ENCODE assay signal across 1 cellular context in the genomic region with DNA sequence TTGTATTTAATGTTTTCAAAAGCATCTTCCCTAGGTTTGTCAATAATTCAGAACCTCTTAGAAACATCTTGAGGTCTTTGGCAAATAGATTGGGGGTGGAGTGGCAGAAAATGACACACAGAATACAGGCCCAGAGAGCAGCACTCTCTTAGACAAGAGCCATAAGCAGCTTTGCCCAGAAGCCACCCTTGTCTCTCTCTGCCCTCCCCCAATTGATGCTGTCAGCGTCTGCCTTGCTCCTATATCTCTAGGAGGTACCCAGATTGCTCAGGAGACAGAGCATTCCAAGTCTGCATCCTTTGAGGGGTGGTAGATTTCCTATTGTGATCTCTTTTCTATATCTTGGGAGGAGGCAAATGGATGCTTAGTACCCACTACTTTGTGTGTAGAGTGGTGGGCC.
TF ChIP-seq lines count a peak whose summit lies in the region.

No MANE protein-coding gene starts in this region.

TF ChIP-seq in IMR-90, 13 proteins besides CTCF, POLR2A, EP300 and RAD21 (continued from another document):
- no peak for TF ChIP-seq USF2 (IDR thresholded peaks at IDR 0.05; ENCODE audit: low read depth, low read length)
TF ChIP-seq in IMR-90: peak in this region for 0.
